In genomic region chrX:154399527-154400368, GRCh38 we compare ENCODE assay signal across 8 cellular contexts. TPM values are rescaled to one million over a fixed set of nuclear protein-coding genes. Genes with fewer than 3 reads are reported as not detected.
DNase-seq lines count a peak whose midpoint lies in the region; ATAC-seq and TF ChIP-seq lines count a peak whose summit lies in the region.

No MANE protein-coding gene starts in this region.

- peak overlapping the region; percentile 92 for H3K4me3 ChIP-seq in HUES64 (ENCODE audit: low read length)
- peak overlapping the region; percentile 88 for H3K4me3 ChIP-seq in astrocyte of the cerebellum (ENCODE audit: low read depth, low read length)

- H3K36me3 Mint-ChIP-seq in memory B cell = peaks cover 11% of the 10 kb centered on the region

- H3K27me3 Mint-ChIP-seq in memory B cell = no peaks in the 10 kb centered on the region

- H3K4me1 ChIP-seq in HUES64 (ENCODE audit: insufficient read depth, low read length) = 0 out of 2 replicates have a peak, but pooled peaks cover 4% of the 10 kb centered on the region

- no peaks in the 10 kb centered on the region for H3K27me3 ChIP-seq in HUES64 (ENCODE audit: insufficient read depth, low read length)

- peak overlapping the region; percentile 99 for H3K27ac Mint-ChIP-seq in memory B cell

- no peaks in the 10 kb centered on the region for H3K9me3 Mint-ChIP-seq in memory B cell

- H3K9ac ChIP-seq in HUES64 (ENCODE audit: low read depth, low read length) = peak overlapping the region; percentile 100

- TF ChIP-seq CTCF in 22Rv1 (IDR thresholded peaks at IDR 0.05) (no peak), astrocyte of the cerebellum (IDR thresholded peaks at IDR 0.05; ENCODE audit: low read depth, low read length, missing control alignments) (no peak)

- no peaks in the 10 kb centered on the region for H3K9me3 ChIP-seq in HUES64 (ENCODE audit: insufficient read depth, low read depth, low read length)

- H3K4me3 Mint-ChIP-seq in memory B cell = peak overlapping the region; percentile 98

- peaks cover 24% of the 10 kb centered on the region for H3K36me3 ChIP-seq in HUES64 (ENCODE audit: insufficient read depth, low read length)

- WGBS in HUES64 = 82% methylated on average over 9 of the region's 14 CpGs

- H3K27ac ChIP-seq in 22Rv1 (peak overlapping the region; percentile 93), HUES64 (ENCODE audit: low read depth, low read length) (peak overlapping the region; percentile 94)

- peaks cover 12% of the 10 kb centered on the region for H3K4me1 Mint-ChIP-seq in memory B cell

- no peak for ATAC-seq in memory B cell (ENCODE audit: low read depth)
- no peak for ATAC-seq in HG03354 (IDR thresholded peaks at IDR 0.05; ENCODE audit: poor library complexity, severe bottlenecking, unreplicated experiment)

- in situ Hi-C loops in astrocyte of the cerebellum (cut with HindIII; ENCODE audit: low sequenced_read_pairs) = no loop called here

- no peak for DNase-seq in astrocyte of the cerebellum (ENCODE audit: low read depth)
- no peak for DNase-seq in memory B cell (ENCODE audit: low spot score in 2 of 2)
- no peak for DNase-seq in NK-92 (lab: John Stamatoyannopoulos, UW; ENCODE audit: unreplicated experiment)
- DNase-seq in medulla oblongata (ENCODE audit: extremely low spot score) = no peak
- DNase-seq in NCI-H2227 treated with DMSO at 0.1 percent for 48 hours (lab: John Stamatoyannopoulos, UW) = no peak

RNA-seq across cellular contexts. Expression of gene RPL10, which starts 1.6 kb away (rescaled TPM):
- polyA plus RNA-seq in HUES64 (2013, experiment 1 of 2) = 2,446 TPM
- 2,506 TPM for polyA plus RNA-seq in HUES64 (2013, experiment 2 of 2)

RNA-seq across cellular contexts. Expression of gene DNASE1L1, which starts 9.3 kb away (rescaled TPM):
- polyA plus RNA-seq in HUES64 (2013, experiment 1 of 2) = 6.3 TPM
- 7.5 TPM for polyA plus RNA-seq in HUES64 (2013, experiment 2 of 2)

RNA-seq across cellular contexts. Expression of gene TAFAZZIN, which starts 11.6 kb away (rescaled TPM):
- 11.5 TPM for polyA plus RNA-seq in HUES64 (2013, experiment 1 of 2)
- 20.0 TPM for polyA plus RNA-seq in HUES64 (2013, experiment 2 of 2)

RNA-seq across cellular contexts. Expression of gene EMD, which starts 20.7 kb away (rescaled TPM):
- 78.8 TPM for polyA plus RNA-seq in HUES64 (2013, experiment 1 of 2)
- polyA plus RNA-seq in HUES64 (2013, experiment 2 of 2) = 81.5 TPM

RNA-seq across cellular contexts. Expression of gene FLNA, which starts 25.3 kb away (rescaled TPM):
- polyA plus RNA-seq in HUES64 (2013, experiment 1 of 2) = 558 TPM
- 531 TPM for polyA plus RNA-seq in HUES64 (2013, experiment 2 of 2)
